In the genomic region with DNA sequence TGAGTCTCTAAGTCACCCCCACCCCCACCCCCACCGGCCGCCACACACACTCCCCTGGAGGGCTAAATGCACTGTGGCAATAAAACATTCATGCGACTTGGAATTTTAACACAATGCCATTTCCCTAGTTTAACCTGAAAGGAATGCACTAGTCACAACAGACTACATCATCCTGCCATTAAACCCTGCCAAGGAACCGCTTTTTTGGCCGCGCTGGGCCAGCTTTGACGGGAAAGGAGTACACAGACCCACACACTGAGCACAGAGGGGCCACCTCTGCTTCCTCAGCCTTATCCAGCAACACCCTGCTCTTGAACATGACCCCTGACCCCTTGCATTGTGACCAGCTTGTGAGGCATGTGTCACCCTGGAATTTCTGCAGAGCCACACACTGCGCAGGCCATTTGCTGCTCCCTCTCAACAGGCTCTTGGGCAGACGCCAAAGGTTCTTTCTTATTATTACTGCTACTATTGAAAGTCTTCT, we compare ENCODE assay signal across 9 cellular contexts.
DNase-seq lines count a peak whose midpoint lies in the region; ATAC-seq and TF ChIP-seq lines count a peak whose summit lies in the region.
"Had no signal": no experiment of that assay in that cellular context is flagged by ENCODE, and none has a peak within 500 bp of the region (broad histone marks: within the 10 kb centered on the region; RNA-seq: fewer than 3 reads in every experiment).

No MANE protein-coding gene starts in this region.

- H3K27me3 Mint-ChIP-seq in type B pancreatic cell, result peaks cover 6% of the 10 kb centered on the region
- no peaks in the 10 kb centered on the region for H3K27me3 Mint-ChIP-seq in activated T-cell treated with anti-CD3 and anti-CD28 coated beads, Interleukin-2, amount 50 U/mL, for 4 hours (ENCODE audit: low read depth)

- peak overlapping the region; percentile 93 for H3K27ac Mint-ChIP-seq in type B pancreatic cell

- H3K36me3 ChIP-seq in left lung, result no peaks in the 10 kb centered on the region

- no peak for TF ChIP-seq CTCF in coronary artery (IDR thresholded peaks at IDR 0.05)
- no peak for TF ChIP-seq CTCF in left lung (IDR thresholded peaks at IDR 0.05)
- no peak for TF ChIP-seq CTCF in type B pancreatic cell (conservative IDR thresholded peaks at IDR 0.05)

- ATAC-seq in left lung (peak; percentile 77), HG02623 (IDR thresholded peaks at IDR 0.05; ENCODE audit: unreplicated experiment) (no peak), GM21526 (IDR thresholded peaks at IDR 0.05; ENCODE audit: low FRiP score, unreplicated experiment) (no peak)
- no peak for ATAC-seq in activated T-cell treated with anti-CD3 and anti-CD28 coated beads, Interleukin-2, amount 50 U/mL, for 4 hours

- intact Hi-C loops in left lung (cut with DNase I), result no loop called here

- H3K27me3 ChIP-seq in left lung, result no peaks in the 10 kb centered on the region

- H3K4me1 ChIP-seq in left lung, result peaks cover 0 to 13% of the 10 kb centered on the region in 2 donors

- H3K4me1 Mint-ChIP-seq in type B pancreatic cell (ENCODE audit: unreplicated experiment), result peaks cover 46% of the 10 kb centered on the region
- H3K4me1 Mint-ChIP-seq in activated T-cell treated with anti-CD3 and anti-CD28 coated beads, Interleukin-2, amount 50 U/mL, for 4 hours (ENCODE audit: low read depth), result no peaks in the 10 kb centered on the region

- H3K9me3 Mint-ChIP-seq in type B pancreatic cell, result no peaks in the 10 kb centered on the region
- H3K9me3 Mint-ChIP-seq in activated T-cell treated with anti-CD3 and anti-CD28 coated beads, Interleukin-2, amount 50 U/mL, for 4 hours, result peaks cover 3% of the 10 kb centered on the region

- peak overlapping the region; percentile 83 for H3K4me3 Mint-ChIP-seq in type B pancreatic cell
- no peak overlapping the region for H3K4me3 Mint-ChIP-seq in activated T-cell treated with anti-CD3 and anti-CD28 coated beads, Interleukin-2, amount 50 U/mL, for 4 hours

- H3K9me3 ChIP-seq in left lung, result no peaks in the 10 kb centered on the region

- H3K4me3 ChIP-seq in coronary artery (peak overlapping the region; percentile 64), left lung (no peak overlapping the region)

- DNase-seq in NCI-H345 (lab: John Stamatoyannopoulos, UW) (peak; percentile 12), NCI-H345 treated with DMSO at 0.1 percent for 48 hours (lab: John Stamatoyannopoulos, UW; ENCODE audit: unreplicated experiment) (no peak), coronary artery (ENCODE audit: low spot score) (peak; percentile 91), left lung (peak; percentile 55 to 69), type B pancreatic cell (ENCODE audit: extremely low spot score, unreplicated experiment) (no peak)
- DNase-seq in activated T-cell treated with anti-CD3 and anti-CD28 coated beads, Interleukin-2, amount 50 U/mL, for 4 hours, result no peak

- no peaks in the 10 kb centered on the region for H3K36me3 Mint-ChIP-seq in type B pancreatic cell
- H3K36me3 Mint-ChIP-seq in activated T-cell treated with anti-CD3 and anti-CD28 coated beads, Interleukin-2, amount 50 U/mL, for 4 hours (ENCODE audit: insufficient read depth), result no peaks in the 10 kb centered on the region

- H3K27ac ChIP-seq in coronary artery (peak overlapping the region; percentile 46 to 90), left lung (peak overlapping the region; percentile 64 to 82)
- H3K27ac ChIP-seq: C4-2B had no signal

Comparison
In these comparisons a context has a peak if more than half of its experiments do, and no peak if none do; other contexts are left out.
1. DNase-seq: peak in NCI-H345 (single experiment), coronary artery (single experiment) and left lung (2 of 2); none in NCI-H345 treated with DMSO at 0.1 percent for 48 hours (single experiment), type B pancreatic cell (single experiment) and activated T-cell treated with anti-CD3 and anti-CD28 coated beads, Interleukin-2, amount 50 U/mL, for 4 hours (single experiment).